In the genomic region with DNA sequence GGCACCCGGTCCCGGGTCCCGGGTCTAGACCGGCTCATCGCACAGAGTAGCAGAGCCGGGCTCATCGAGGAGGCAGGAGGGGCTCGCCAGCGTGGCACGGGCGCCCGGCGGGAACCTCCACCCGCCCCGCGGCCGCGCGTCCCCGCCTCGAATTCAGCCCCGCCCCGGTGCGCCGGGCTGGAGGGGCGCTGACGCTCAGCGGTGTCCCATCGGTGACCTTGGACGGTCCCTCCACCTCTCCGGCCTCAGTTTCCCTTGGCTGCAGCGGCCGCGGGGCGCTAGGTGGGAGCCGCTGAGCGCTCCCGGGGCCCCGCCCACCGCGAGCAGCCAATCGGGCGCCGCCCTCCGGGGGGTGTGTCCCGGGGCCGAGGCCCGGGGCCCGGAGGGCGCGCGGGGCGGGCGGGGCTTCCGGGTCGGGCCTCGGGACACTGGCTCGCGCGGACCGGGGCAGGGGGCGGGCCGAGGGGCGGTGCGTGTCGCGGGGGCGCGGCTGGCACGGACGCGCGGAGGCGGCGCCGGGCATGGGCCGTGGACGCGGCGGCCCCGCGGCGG, we compare ENCODE assay signal across 8 cellular contexts. TPM values are rescaled to one million over a fixed set of nuclear protein-coding genes. Genes with fewer than 3 reads are reported as not detected.
DNase-seq lines count a peak whose midpoint lies in the region; ATAC-seq and TF ChIP-seq lines count a peak whose summit lies in the region.

TSS of gene PPARA (plus strand) at position 529 of the 552 bp plus-strand sequence. CDS start 47,858 bp downstream, outside the sequence.

- peak within 1 kb of the TSS; percentile 82 for H3K4me3 Mint-ChIP-seq in activated naive CD4-positive, alpha-beta T cell treated with anti-CD3 and anti-CD28 coated beads, Interleukin-2, amount 50 U/mL, for 24 hours

- DNase-seq in Caki2 (ENCODE audit: low read depth) (peak; percentile 68), SK-N-SH (peak; percentile 100), glomerular visceral epithelial cell (ENCODE audit: extremely low spot score) (peak; percentile 83), occipital lobe (lab: John Stamatoyannopoulos, UW) (peak; percentile 76), superior temporal gyrus (ENCODE audit: extremely low spot score) (peak; percentile 80)

- no peaks in the 10 kb centered on the region; the same call in 1 of the 2 replicates for H4K20me1 ChIP-seq in SK-N-SH (ENCODE audit: insufficient read depth)

- H3K27me3 ChIP-seq in HUES64 (ENCODE audit: insufficient read depth, low read length) (peaks cover 59% of the 10 kb centered on the region), SK-N-SH (ENCODE audit: insufficient read depth) (peaks cover 9% of the 10 kb centered on the region; the same call in 1 of the 2 replicates)

- in situ Hi-C loops in Caki2 (cut with HindIII; ENCODE audit: low pct_unique_long_range_greater_than_20kb, low sequenced_read_pairs): loop anchor here (10.0 to 25.0 kb wide), 3 partner anchors 112 to 287 kb away; partner anchors contain the start of genes CDPF1, PKDREJ, TRMU and TTC38

- peaks cover 15% of the 10 kb centered on the region for H3K79me2 ChIP-seq in SK-N-SH (ENCODE audit: insufficient read depth)

- H3K9me2 ChIP-seq in SK-N-SH: no peaks in the 10 kb centered on the region

- TF ChIP-seq EP300 in SK-N-SH (IDR thresholded peaks at IDR 0.05; ENCODE audit: borderline replicate concordance in 1 of 2, low read depth in 1 of 2, low read length in 1 of 2): no peak

- no peak for TF ChIP-seq RAD21 in SK-N-SH (IDR thresholded peaks at IDR 0.05; ENCODE audit: low read length)

- 1% methylated on average over 83 of the region's 83 CpGs for WGBS in HUES64
- WGBS in SK-N-SH (ENCODE audit: low lambda C conversion rate): 0% methylated on average over 4 of the region's 83 CpGs

- peak within 1 kb of the TSS; percentile 91 for H2AFZ ChIP-seq in SK-N-SH (ENCODE audit: low read depth)

- H3K4me3 ChIP-seq in HUES64 (ENCODE audit: low read length) (peak within 1 kb of the TSS; percentile 77), SK-N-SH (ENCODE audit: low read depth in 2 of 2, low read length in 1 of 2) (peak within 1 kb of the TSS; percentile 83 to 92)

- H3K27ac ChIP-seq in HUES64 (ENCODE audit: low read depth, low read length): no peak within 1 kb of the TSS
- peak within 1 kb of the TSS in 1 of 2 experiments; percentile 48; a peak in 2 of 4 replicates for H3K27ac ChIP-seq in SK-N-SH (ENCODE audit: low read depth in 2 of 2, low read length in 1 of 2)

- no peaks in the 10 kb centered on the region for H3K9me3 ChIP-seq in HUES64 (ENCODE audit: insufficient read depth, low read depth, low read length)
- H3K9me3 ChIP-seq in SK-N-SH: no peaks in the 10 kb centered on the region

- no peak within 1 kb of the TSS for H3K27ac Mint-ChIP-seq in activated naive CD4-positive, alpha-beta T cell treated with anti-CD3 and anti-CD28 coated beads, Interleukin-2, amount 50 U/mL, for 24 hours

- ATAC-seq in GM21381 (IDR thresholded peaks at IDR 0.05; ENCODE audit: unreplicated experiment): peak; percentile 75

- peak within 1 kb of the TSS; percentile 100 for H3K4me2 ChIP-seq in SK-N-SH

- TF ChIP-seq CTCF in SK-N-SH (IDR thresholded peaks at IDR 0.05): no peak

- POLR2A ChIA-PET in SK-N-SH (lab: Yijun Ruan, JAX): no interaction called here

- no peaks in the 10 kb centered on the region for H3K4me1 ChIP-seq in HUES64 (ENCODE audit: insufficient read depth, low read length)
- H3K4me1 ChIP-seq in SK-N-SH (ENCODE audit: control insufficient read depth in 1 of 2, insufficient read depth in 2 of 2, low read depth in 1 of 2, low read length in 1 of 2): peaks cover 8 to 32% of the 10 kb centered on the region in 2 experiments; a peak in 1 of 4 replicates

- CTCF ChIA-PET in SK-N-SH (lab: Yijun Ruan, JAX): interaction anchor here (1.1 to 2.7 kb wide), 3 partner anchors 11 to 110 kb away, joined by 3 to 7 read pairs (median 5); no protein-coding TSS in a partner anchor

- H3F3A ChIP-seq in SK-N-SH (replicated peaks; ENCODE audit: insufficient read depth): peaks cover 10% of the 10 kb centered on the region

- peaks cover 2% of the 10 kb centered on the region for H3K36me3 Mint-ChIP-seq in activated naive CD4-positive, alpha-beta T cell treated with anti-CD3 and anti-CD28 coated beads, Interleukin-2, amount 50 U/mL, for 24 hours

- no peaks in the 10 kb centered on the region for H3K9me3 Mint-ChIP-seq in activated naive CD4-positive, alpha-beta T cell treated with anti-CD3 and anti-CD28 coated beads, Interleukin-2, amount 50 U/mL, for 24 hours

- H3K9ac ChIP-seq in HUES64 (ENCODE audit: low read depth, low read length) (peak within 1 kb of the TSS; percentile 47; the same call in 1 of the 2 replicates), SK-N-SH (peak within 1 kb of the TSS; percentile 72)

- H3K27me3 Mint-ChIP-seq in activated naive CD4-positive, alpha-beta T cell treated with anti-CD3 and anti-CD28 coated beads, Interleukin-2, amount 50 U/mL, for 24 hours: no peaks in the 10 kb centered on the region

- H3K4me1 Mint-ChIP-seq in activated naive CD4-positive, alpha-beta T cell treated with anti-CD3 and anti-CD28 coated beads, Interleukin-2, amount 50 U/mL, for 24 hours: peaks cover 21% of the 10 kb centered on the region

- H3K36me3 ChIP-seq in HUES64 (ENCODE audit: insufficient read depth, low read length): no peaks in the 10 kb centered on the region
- peaks cover 3 to 10% of the 10 kb centered on the region in 2 experiments for H3K36me3 ChIP-seq in SK-N-SH (replicated peaks in 1 of 2; ENCODE audit: control insufficient read depth in 1 of 2, insufficient read depth in 2 of 2, low read length in 1 of 2)

TF ChIP-seq in SK-N-SH, 30 proteins besides CTCF, POLR2A, EP300 and RAD21:
- TF ChIP-seq MXI1 (IDR thresholded peaks at IDR 0.05; ENCODE audit: low read depth, low read length) (peak; percentile 47; the same call in 1 of the 2 replicates), SIN3A (IDR thresholded peaks at IDR 0.05; ENCODE audit: borderline replicate concordance, low read depth, low read length) (0 out of 2 replicates have a peak, but pooled peaks have one; percentile 29)
- TF ChIP-seq, protein P1, sequence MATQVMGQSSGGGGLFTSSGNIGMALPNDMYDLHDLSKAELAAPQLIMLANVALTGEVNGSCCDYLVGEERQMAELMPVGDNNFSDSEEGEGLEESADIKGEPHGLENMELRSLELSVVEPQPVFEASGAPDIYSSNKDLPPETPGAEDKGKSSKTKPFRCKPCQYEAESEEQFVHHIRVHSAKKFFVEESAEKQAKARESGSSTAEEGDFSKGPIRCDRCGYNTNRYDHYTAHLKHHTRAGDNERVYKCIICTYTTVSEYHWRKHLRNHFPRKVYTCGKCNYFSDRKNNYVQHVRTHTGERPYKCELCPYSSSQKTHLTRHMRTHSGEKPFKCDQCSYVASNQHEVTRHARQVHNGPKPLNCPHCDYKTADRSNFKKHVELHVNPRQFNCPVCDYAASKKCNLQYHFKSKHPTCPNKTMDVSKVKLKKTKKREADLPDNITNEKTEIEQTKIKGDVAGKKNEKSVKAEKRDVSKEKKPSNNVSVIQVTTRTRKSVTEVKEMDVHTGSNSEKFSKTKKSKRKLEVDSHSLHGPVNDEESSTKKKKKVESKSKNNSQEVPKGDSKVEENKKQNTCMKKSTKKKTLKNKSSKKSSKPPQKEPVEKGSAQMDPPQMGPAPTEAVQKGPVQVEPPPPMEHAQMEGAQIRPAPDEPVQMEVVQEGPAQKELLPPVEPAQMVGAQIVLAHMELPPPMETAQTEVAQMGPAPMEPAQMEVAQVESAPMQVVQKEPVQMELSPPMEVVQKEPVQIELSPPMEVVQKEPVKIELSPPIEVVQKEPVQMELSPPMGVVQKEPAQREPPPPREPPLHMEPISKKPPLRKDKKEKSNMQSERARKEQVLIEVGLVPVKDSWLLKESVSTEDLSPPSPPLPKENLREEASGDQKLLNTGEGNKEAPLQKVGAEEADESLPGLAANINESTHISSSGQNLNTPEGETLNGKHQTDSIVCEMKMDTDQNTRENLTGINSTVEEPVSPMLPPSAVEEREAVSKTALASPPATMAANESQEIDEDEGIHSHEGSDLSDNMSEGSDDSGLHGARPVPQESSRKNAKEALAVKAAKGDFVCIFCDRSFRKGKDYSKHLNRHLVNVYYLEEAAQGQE (IDR thresholded peaks at IDR 0.05; ENCODE audit: low read depth, low read length): no peak
TF ChIP-seq in SK-N-SH: peak in this region for 2.

RNA-seq across cellular contexts. Expression of gene PPARA, which starts in this region (rescaled TPM):
- 7.0 and 9.6 TPM in 2 replicates for total RNA-seq in Caki2 (2014; rRNA removed; shearing (Covaris generic); ENCODE audit: low replicate concordance)
- 2.4 TPM for polyA plus RNA-seq in HUES64 (2013, experiment 1 of 2)
- 3.6 TPM for polyA plus RNA-seq in HUES64 (2013, experiment 2 of 2)
- polyA plus RNA-seq in SK-N-SH (2012; rRNA removed): 4.5 TPM in 2 replicates
- polyA plus RNA-seq in SK-N-SH (2012; cell fraction: cytosol; rRNA removed): 4.1 and 4.4 TPM in 2 replicates
- polyA plus RNA-seq in SK-N-SH (2012; cell fraction: nucleus; rRNA removed): 5.8 and 6.8 TPM in 2 replicates
- total RNA-seq in occipital lobe: 3.3 TPM
